In genomic region chrX:106901341-106901740, GRCh38 we compare ENCODE assay signal across 23 cellular contexts. TPM values are rescaled to one million over a fixed set of nuclear protein-coding genes. Genes with fewer than 3 reads are reported as not detected.
DNase-seq lines count a peak whose midpoint lies in the region; ATAC-seq, FAIRE-seq and TF ChIP-seq lines count a peak whose summit lies in the region.
"Had no signal": no experiment of that assay in that cellular context is flagged by ENCODE, and none has a peak within 500 bp of the region (broad histone marks: within the 10 kb centered on the region; RNA-seq: fewer than 3 reads in every experiment).

No MANE protein-coding gene starts in this region.

- H3K4me3 ChIP-seq in liver (ENCODE audit: low read depth in 1 of 3, low read length in 3 of 3) (peak overlapping the region in 2 of 3 donors; percentile 6 to 36), neural progenitor cell (no peak overlapping the region), small intestine (ENCODE audit: low read depth in 1 of 2, low read length in 2 of 2) (no peak overlapping the region)
- H3K4me3 ChIP-seq: GM12878, GM23338 had no signal

- H3K9ac ChIP-seq in liver (ENCODE audit: low read depth in 1 of 2, low read length in 2 of 2) (peak overlapping the region in 1 of 2 donors; percentile 65), neural progenitor cell (no peak overlapping the region)

- H3K27me3 ChIP-seq in liver (ENCODE audit: control insufficient read depth in 4 of 4, insufficient read depth in 4 of 4, low read length in 3 of 4) = no peaks in the 10 kb centered on the region
- H3K27me3 ChIP-seq in neural progenitor cell = no peaks in the 10 kb centered on the region
- H3K27me3 ChIP-seq in small intestine (ENCODE audit: control insufficient read depth in 2 of 2, insufficient read depth in 2 of 2, low read length in 2 of 2) = no peaks in the 10 kb centered on the region

- 30% methylated on average over 3 of the region's 3 CpGs for WGBS in liver
- WGBS in small intestine, 3 donors = 33 to 75% (median 43%) methylated on average over 3 of the region's 3 CpGs

- H3K4me3 Mint-ChIP-seq in neural progenitor cell = no peak overlapping the region
- H3K4me3 Mint-ChIP-seq: CD8-positive, alpha-beta T cell; GM23338; H9 had no signal

- H3K27ac ChIP-seq in liver (ENCODE audit: low read depth in 1 of 2, low read length in 2 of 2) = peak overlapping the region; percentile 78 to 95
- H3K27ac ChIP-seq in neural progenitor cell = no peak overlapping the region
- no peak overlapping the region for H3K27ac ChIP-seq in small intestine (ENCODE audit: low read depth in 1 of 2, low read length in 1 of 2)

- H3K36me3 ChIP-seq in liver (ENCODE audit: control insufficient read depth in 4 of 4, insufficient read depth in 3 of 4, low read depth in 1 of 4, low read length in 3 of 4) (no peaks in the 10 kb centered on the region), neural progenitor cell (no peaks in the 10 kb centered on the region), small intestine (ENCODE audit: control insufficient read depth in 2 of 2, insufficient read depth in 2 of 2, low read length in 2 of 2) (no peaks in the 10 kb centered on the region)

- DNase-seq in left colon (no peak), neural progenitor cell (ENCODE audit: low spot score) (no peak), small intestine (peak; percentile 67)
- DNase-seq: 8988T; C1 segment of cervical spinal cord; Caco-2; CD8-positive, alpha-beta T cell; DMS153; DND-41; H9 had no signal

- TF ChIP-seq RAD21 in liver (IDR thresholded peaks at IDR 0.05) = no peak

- no peaks in the 10 kb centered on the region for H4K20me1 ChIP-seq in neural progenitor cell (ENCODE audit: low read depth)

- H3K9me3 ChIP-seq in liver (ENCODE audit: control insufficient read depth in 4 of 4, low read length in 3 of 4) (no peaks in the 10 kb centered on the region), neural progenitor cell (ENCODE audit: low read depth) (no peaks in the 10 kb centered on the region), small intestine (ENCODE audit: control insufficient read depth, low read depth) (no peaks in the 10 kb centered on the region)
- H3K9me3 ChIP-seq: Caco-2 had no signal

- H3K4me1 Mint-ChIP-seq in neural progenitor cell = peaks cover 44% of the 10 kb centered on the region

- intact Hi-C loops in left colon (cut with DNase I, micrococcal nuclease) = no loop called here

- H2AFZ ChIP-seq in neural progenitor cell (replicated peaks) = no peak overlapping the region
- H2AFZ ChIP-seq: GM23338 had no signal

- H3K27me3 Mint-ChIP-seq in neural progenitor cell (ENCODE audit: insufficient read depth, low read depth) = peaks cover 6% of the 10 kb centered on the region

- ATAC-seq in left colon (peak; percentile 50), GM18502 (IDR thresholded peaks at IDR 0.05; ENCODE audit: poor library complexity, unreplicated experiment) (no peak), HG03095 (IDR thresholded peaks at IDR 0.05; ENCODE audit: unreplicated experiment) (no peak), HG02678 (IDR thresholded peaks at IDR 0.05; ENCODE audit: unreplicated experiment) (no peak), HG03025 (IDR thresholded peaks at IDR 0.05; ENCODE audit: low FRiP score, unreplicated experiment) (no peak)
- ATAC-seq: CD8-positive, alpha-beta T cell; GM12878; GM23338; HCT116 had no signal

- no peak overlapping the region for H3K4me2 ChIP-seq in neural progenitor cell
- H3K4me2 ChIP-seq: GM23338 had no signal

- H3K36me3 Mint-ChIP-seq in neural progenitor cell = no peaks in the 10 kb centered on the region
- H3K36me3 Mint-ChIP-seq: CD8-positive, alpha-beta T cell had no signal

- no peak for FAIRE-seq in small intestine (lab: Jason Lieb, UNC)
- FAIRE-seq: G401.6, GM12878, GM18507 had no signal

- TF ChIP-seq CTCF in liver (IDR thresholded peaks at IDR 0.05; ENCODE audit: low read depth, low read length, missing input control) (no peak), neural progenitor cell (IDR thresholded peaks at IDR 0.05) (no peak)

- H3F3A ChIP-seq in neural progenitor cell (ENCODE audit: low read depth) = peaks cover 16% of the 10 kb centered on the region

- H3K9me3 Mint-ChIP-seq in neural progenitor cell = peaks cover 3% of the 10 kb centered on the region
- H3K9me3 Mint-ChIP-seq: CD8-positive, alpha-beta T cell; GM23338 had no signal

- H3K79me2 ChIP-seq in neural progenitor cell (ENCODE audit: low read depth) = no peaks in the 10 kb centered on the region

- peak overlapping the region; percentile 37 for H3K27ac Mint-ChIP-seq in neural progenitor cell
- H3K27ac Mint-ChIP-seq: CD8-positive, alpha-beta T cell; GM23338; H9 had no signal

- H3K4me1 ChIP-seq in liver (ENCODE audit: control insufficient read depth in 4 of 4, insufficient read depth in 4 of 4, low read length in 3 of 4) = peaks cover under 1 to 44% (median 32%) of the 10 kb centered on the region in 4 donors
- H3K4me1 ChIP-seq in neural progenitor cell = peaks cover 20% of the 10 kb centered on the region
- H3K4me1 ChIP-seq in small intestine (ENCODE audit: control insufficient read depth in 2 of 2, insufficient read depth in 1 of 2, low read depth in 1 of 2, low read length in 1 of 2) = no peaks in the 10 kb centered on the region

TF ChIP-seq in liver, 16 proteins besides CTCF, POLR2A, EP300 and RAD21:
- TF ChIP-seq FOXA1 (IDR thresholded peaks at IDR 0.05) = no peak
- TF ChIP-seq HNF4A (conservative IDR thresholded peaks at IDR 0.05) = peak in 1 of 2 donors; percentile 57

RNA-seq across cellular contexts. Expression of gene RIPPLY1, which starts 1.8 kb away (rescaled TPM):
- not detected for total RNA-seq in left colon
- 1 to 10 TPM in 1 of 2 donors, not detected in 1; 1.2 TPM for total RNA-seq in liver
- 1 to 10 TPM; 3.0 TPM for polyA plus RNA-seq in liver
- total RNA-seq in neural progenitor cell (ENCODE audit: low replicate concordance) = not detected in 2 replicates
- under 1 TPM in 1 of 3 donors, not detected in 2; 0.07 TPM for polyA plus RNA-seq in small intestine
- total RNA-seq: A673; Caco-2; CD8-positive, alpha-beta T cell; GM12878; GM23338; H4; H9 had no signal
- polyA plus RNA-seq: GM12878, GM23338 had no signal

RNA-seq across cellular contexts. Expression of gene CLDN2, which starts 18.9 kb away (rescaled TPM):
- total RNA-seq in left colon (under 1 TPM; 0.20 to 0.27 TPM), liver (10 to 100 TPM in 1 of 2 donors, under 1 TPM in 1; 0.37 to 19.7 TPM), neural progenitor cell (ENCODE audit: low replicate concordance) (not detected in 2 replicates)
- polyA plus RNA-seq in liver (10 to 100 TPM; 21.7 to 25.5 TPM), small intestine (10 to 100 TPM in 1 of 3 donors, 1 to 10 TPM in 2; 1.3 to 36.1 (median 7.8) TPM)
- total RNA-seq: A673; CD8-positive, alpha-beta T cell; GM23338; H4; H9 had no signal
- polyA plus RNA-seq: BJ, GM12878, GM23338 had no signal

Comparison
In these comparisons a context has a peak if more than half of its experiments do, and no peak if none do; other contexts are left out.
1. H3K27ac ChIP-seq: peak in liver (2 of 2); none in neural progenitor cell (single experiment) and small intestine (0 of 2).
2. H3K4me3 ChIP-seq: peak in liver (2 of 3); none in neural progenitor cell (single experiment) and small intestine (0 of 2).